Comparison of ENCODE assay signal across 8 cellular contexts in genomic region chr1:54200519-54200997, GRCh38. TPM values are rescaled to one million over a fixed set of nuclear protein-coding genes. Genes with fewer than 3 reads are reported as not detected.
DNase-seq lines count a peak whose midpoint lies in the region; ATAC-seq and TF ChIP-seq lines count a peak whose summit lies in the region.

No MANE protein-coding gene starts in this region.

- TF ChIP-seq CTCF in activated CD8-positive, alpha-beta T cell treated with anti-CD3 and anti-CD28 coated beads for 36 hours (IDR thresholded peaks at IDR 0.05), result no peak
- no peak for TF ChIP-seq CTCF in GM13976 (IDR thresholded peaks at IDR 0.05; ENCODE audit: borderline replicate concordance, control extremely low read depth, extremely low read depth, insufficient read depth, missing control alignments)

- peak overlapping the region; percentile 94 for H3K4me3 Mint-ChIP-seq in activated CD8-positive, alpha-beta T cell treated with anti-CD3 and anti-CD28 coated beads for 36 hours
- peak overlapping the region; percentile 95 to 97 for H3K4me3 Mint-ChIP-seq in stimulated activated naive B cell treated with anti-CD40 and anti-IgM and Interleukin-4, amounts not matched to agents 10 μg/mL and 1 μg/mL and 100 μg/mL, for 72 hours

- peak overlapping the region; percentile 87 for H3K4me3 ChIP-seq in iPS DF 6.9 (ENCODE audit: low read length)

- peak; percentile 22 for DNase-seq in ELR (ENCODE audit: low read depth)
- peak; percentile 28 for DNase-seq in activated CD8-positive, alpha-beta T cell treated with anti-CD3 and anti-CD28 coated beads for 36 hours
- DNase-seq in iPS DF 6.9 (ENCODE audit: low read depth, low spot score), result no peak
- no peak for DNase-seq in stimulated activated naive B cell treated with anti-CD40 and anti-IgM and Interleukin-4, amounts not matched to agents 10 μg/mL and 1 μg/mL and 100 μg/mL, for 72 hours
- no peak for DNase-seq in GM19240 (ENCODE audit: insufficient read length, low spot score)
- no peak for DNase-seq in GF-D8 (lab: John Stamatoyannopoulos, UW)
- no peak for DNase-seq in GM13976 (ENCODE audit: low spot score)

- no peak overlapping the region for H3K27ac ChIP-seq in iPS DF 6.9 (ENCODE audit: low read length)

- no CpG with 5 or more reads among the region's 15 CpGs for WGBS in iPS DF 6.9 (ENCODE audit: insufficient coverage, insufficient read length)

- no peaks in the 10 kb centered on the region for H3K27me3 ChIP-seq in iPS DF 6.9 (ENCODE audit: control insufficient read depth, insufficient read depth, low read length)

- in situ Hi-C loops in GM13976 (cut with MboI; ENCODE audit: low sequenced_read_pairs, unreplicated experiment), result no loop called here

- H3K9me3 Mint-ChIP-seq in activated CD8-positive, alpha-beta T cell treated with anti-CD3 and anti-CD28 coated beads for 36 hours, result no peaks in the 10 kb centered on the region
- H3K9me3 Mint-ChIP-seq in stimulated activated naive B cell treated with anti-CD40 and anti-IgM and Interleukin-4, amounts not matched to agents 10 μg/mL and 1 μg/mL and 100 μg/mL, for 72 hours, result no peaks in the 10 kb centered on the region

- H3K36me3 Mint-ChIP-seq in activated CD8-positive, alpha-beta T cell treated with anti-CD3 and anti-CD28 coated beads for 36 hours (ENCODE audit: low read depth), result peaks cover 24% of the 10 kb centered on the region
- peaks cover 10 to 19% of the 10 kb centered on the region in 2 donors for H3K36me3 Mint-ChIP-seq in stimulated activated naive B cell treated with anti-CD40 and anti-IgM and Interleukin-4, amounts not matched to agents 10 μg/mL and 1 μg/mL and 100 μg/mL, for 72 hours

- H3K4me1 ChIP-seq in iPS DF 6.9 (ENCODE audit: control insufficient read depth, insufficient read depth, low read length), result no peaks in the 10 kb centered on the region

- no peaks in the 10 kb centered on the region for H3K27me3 Mint-ChIP-seq in activated CD8-positive, alpha-beta T cell treated with anti-CD3 and anti-CD28 coated beads for 36 hours
- H3K27me3 Mint-ChIP-seq in stimulated activated naive B cell treated with anti-CD40 and anti-IgM and Interleukin-4, amounts not matched to agents 10 μg/mL and 1 μg/mL and 100 μg/mL, for 72 hours, result no peaks in the 10 kb centered on the region

- peaks cover 9% of the 10 kb centered on the region; the same call in 1 of the 2 replicates for H3K36me3 ChIP-seq in iPS DF 6.9 (ENCODE audit: control insufficient read depth, insufficient read depth, low read length)

- no peaks in the 10 kb centered on the region for H3K9me3 ChIP-seq in iPS DF 6.9 (ENCODE audit: control insufficient read depth, insufficient read depth, low read length)

- peaks cover 28% of the 10 kb centered on the region for H3K4me1 Mint-ChIP-seq in activated CD8-positive, alpha-beta T cell treated with anti-CD3 and anti-CD28 coated beads for 36 hours (ENCODE audit: low read depth)
- peaks cover 20 to 40% of the 10 kb centered on the region in 2 donors for H3K4me1 Mint-ChIP-seq in stimulated activated naive B cell treated with anti-CD40 and anti-IgM and Interleukin-4, amounts not matched to agents 10 μg/mL and 1 μg/mL and 100 μg/mL, for 72 hours

- CTCF ChIA-PET in activated CD8-positive, alpha-beta T cell treated with anti-CD3 and anti-CD28 coated beads for 36 hours (lab: Charles Lee), result interaction anchor here (1.1 to 3.8 kb wide), 6 partner anchors 19 to 299 kb away, joined by 3 to 20 read pairs (median 8); partner anchors contain the start of gene SSBP3

- intact Hi-C loops in activated CD8-positive, alpha-beta T cell treated with anti-CD3 and anti-CD28 coated beads for 36 hours (cut with micrococcal nuclease), result loop anchor here (5.0 to 10.0 kb wide), 2 partner anchors 204 to 287 kb away; partner anchors contain the start of gene SSBP3

- POLR2A ChIA-PET in activated CD8-positive, alpha-beta T cell treated with anti-CD3 and anti-CD28 coated beads for 36 hours (lab: Charles Lee), result interaction anchor here (0.6 to 2.3 kb wide), 9 partner anchors 10 to 563 kb away, joined by 3 to 7 read pairs (median 3); partner anchors contain the start of gene PARS2

- peak; percentile 11 for ATAC-seq in HG02840 (IDR thresholded peaks at IDR 0.05; ENCODE audit: low FRiP score, unreplicated experiment)
- ATAC-seq in activated CD8-positive, alpha-beta T cell treated with anti-CD3 and anti-CD28 coated beads for 36 hours, result no peak
- ATAC-seq in stimulated activated naive B cell treated with anti-CD40 and anti-IgM and Interleukin-4, amounts not matched to agents 10 μg/mL and 1 μg/mL and 100 μg/mL, for 72 hours (replicated peaks), result no peak

- H3K27ac Mint-ChIP-seq in activated CD8-positive, alpha-beta T cell treated with anti-CD3 and anti-CD28 coated beads for 36 hours, result peak overlapping the region; percentile 84
- peak overlapping the region; percentile 87 for H3K27ac Mint-ChIP-seq in stimulated activated naive B cell treated with anti-CD40 and anti-IgM and Interleukin-4, amounts not matched to agents 10 μg/mL and 1 μg/mL and 100 μg/mL, for 72 hours

RNA-seq across cellular contexts. Expression of gene MRPL37, which starts 0.6 kb away (rescaled TPM):
- 100 to 1,000 TPM; 194 to 198 TPM for total RNA-seq in activated CD8-positive, alpha-beta T cell treated with anti-CD3 and anti-CD28 coated beads for 36 hours

RNA-seq across cellular contexts. Expression of gene CYB5RL, which starts 0.7 kb away (rescaled TPM):
- total RNA-seq in activated CD8-positive, alpha-beta T cell treated with anti-CD3 and anti-CD28 coated beads for 36 hours, result 10 to 100 TPM; 11.4 to 12.6 TPM

RNA-seq across cellular contexts. Expression of gene CDCP2, which starts 47.8 kb away (rescaled TPM):
- under 1 TPM in 1 of 2 experiments, not detected in 1; 0.18 TPM for total RNA-seq in activated CD8-positive, alpha-beta T cell treated with anti-CD3 and anti-CD28 coated beads for 36 hours

Comparison
In these comparisons a context has a peak if more than half of its experiments do, and no peak if none do; other contexts are left out.
1. DNase-seq: peak in ELR (single experiment) and activated CD8-positive, alpha-beta T cell treated with anti-CD3 and anti-CD28 coated beads for 36 hours (single experiment); none in iPS DF 6.9 (single experiment), stimulated activated naive B cell treated with anti-CD40 and anti-IgM and Interleukin-4, amounts not matched to agents 10 μg/mL and 1 μg/mL and 100 μg/mL, for 72 hours (single experiment), GM19240 (single experiment), GF-D8 (single experiment) and GM13976 (single experiment).